In genomic region chr17:74748529-74749261, GRCh38 we compare ENCODE assay signal across 8 cellular contexts. TPM values are rescaled to one million over a fixed set of nuclear protein-coding genes. Genes with fewer than 3 reads are reported as not detected.
DNase-seq lines count a peak whose midpoint lies in the region; ATAC-seq and TF ChIP-seq lines count a peak whose summit lies in the region.

Gene NHERF1 (plus strand): TSS chr17:74748628. CDS start chr17:74748847, 219 bp downstream.

- H4K20me1 ChIP-seq in mammary epithelial cell (ENCODE audit: insufficient read depth, low read length) = no peaks in the 10 kb centered on the region

- in situ Hi-C loops in mammary epithelial cell (cut with MboI; ENCODE audit: low sequenced_read_pairs in 2 of 2) = loop anchor here (5.0 to 10.0 kb wide), 2 partner anchors 106 to 114 kb away; partner anchors contain the start of gene GRIN2C (in 1 of the 2)

- 0% methylated on average over 6 of the region's 89 CpGs for WGBS in mammary epithelial cell (ENCODE audit: low coverage, missing lambda C conversion rate)
- 0% methylated on average over 18 to 89 of the region's 89 CpGs for WGBS in spleen, 5 donors

- peak within 1 kb of the TSS; percentile 57 for H3K9ac ChIP-seq in mammary epithelial cell (ENCODE audit: insufficient read depth, low read length)

- TSS peak; percentile 79 for BruUV-seq in mammary epithelial cell (replicated peaks; lab: Mats Ljungman, UMichigan)

- TF ChIP-seq CTCF in VCaP (conservative IDR thresholded peaks at IDR 0.05) (peak; percentile 40; the same call in 1 of the 2 replicates), mammary epithelial cell (conservative IDR thresholded peaks at IDR 0.05 in 1 of 2, IDR thresholded peaks at IDR 0.05 in 1 of 2; ENCODE audit: extremely low read depth in 1 of 2, insufficient read depth in 1 of 2, low read depth in 1 of 2, low read length in 2 of 2) (no peak), spleen (IDR thresholded peaks at IDR 0.05 in 8 of 11, conservative IDR thresholded peaks at IDR 0.05 in 3 of 11) (peak in 5 of 11 experiments; percentile 5 to 49 (median 26))

- H3K9me3 ChIP-seq in mammary epithelial cell (replicated peaks; ENCODE audit: insufficient read depth, low read length) = no peaks in the 10 kb centered on the region
- H3K9me3 ChIP-seq in spleen = no peaks in the 10 kb centered on the region

- dilution Hi-C loops in mammary epithelial cell (cut with HindIII; ENCODE audit: low sequenced_read_pairs) = no loop called here

- intact Hi-C loops in mammary epithelial cell (cut with micrococcal nuclease) = loop anchor here (1.0 to 5.0 kb wide), 3 partner anchors 12 to 34 kb away; no protein-coding TSS in a partner anchor
- intact Hi-C loops in spleen (cut with DNase I; ENCODE audit: low total_unique reads) = no loop called here

- H3K79me2 ChIP-seq in mammary epithelial cell (ENCODE audit: insufficient read depth, low read length) = peaks cover 47% of the 10 kb centered on the region

- H3K4me2 ChIP-seq in mammary epithelial cell (ENCODE audit: insufficient read depth, low read depth, low read length) = peak within 1 kb of the TSS; percentile 94

- H3K36me3 ChIP-seq in mammary epithelial cell (ENCODE audit: insufficient read depth, low read length) = no peaks in the 10 kb centered on the region
- peaks cover 0 to 12% (median 0%) of the 10 kb centered on the region in 6 donors for H3K36me3 ChIP-seq in spleen

- peak within 1 kb of the TSS; percentile 86 for H3K27ac ChIP-seq in VCaP
- H3K27ac ChIP-seq in mammary epithelial cell (ENCODE audit: insufficient read depth, low read depth, low read length) = peak within 1 kb of the TSS; percentile 6
- H3K27ac ChIP-seq in spleen = peak within 1 kb of the TSS; percentile 79 to 95 (median 90)

- H3K27me3 ChIP-seq in mammary epithelial cell (ENCODE audit: insufficient read depth, low read length) (no peaks in the 10 kb centered on the region), spleen (replicated peaks in 1 of 7) (no peaks in the 10 kb centered on the region)

- DNase-seq in DMS79 (lab: John Stamatoyannopoulos, UW) = peak; percentile 33
- DNase-seq in DMS79 treated with DMSO at 0.1 percent for 48 hours (lab: John Stamatoyannopoulos, UW) = no peak
- DNase-seq in NCI-H187 treated with DMSO at 0.1 percent for 48 hours (lab: John Stamatoyannopoulos, UW) = peak; percentile 37
- DNase-seq in mammary epithelial cell = peak; percentile 93
- DNase-seq in inferior parietal cortex (ENCODE audit: extremely low spot score) = peak; percentile 88
- DNase-seq in spleen = peak; percentile 99

- peak; percentile 85 for ATAC-seq in HG02884 (IDR thresholded peaks at IDR 0.05; ENCODE audit: unreplicated experiment)

- H3K4me3 ChIP-seq in mammary epithelial cell (replicated peaks in 1 of 3; ENCODE audit: insufficient read depth in 1 of 3, low read depth in 2 of 3, low read length in 3 of 3) (peak within 1 kb of the TSS; percentile 66 to 82 (median 77)), spleen (peak within 1 kb of the TSS; percentile 57 to 100 (median 95))

- peak within 1 kb of the TSS; percentile 86 for H2AFZ ChIP-seq in mammary epithelial cell (ENCODE audit: low read depth, low read length)

- TF ChIP-seq POLR2A in spleen (IDR thresholded peaks at IDR 0.05) = peak; percentile 69 to 97 (median 91)

- H3K4me1 ChIP-seq in mammary epithelial cell (ENCODE audit: insufficient read depth, low read length) (peaks cover 10% of the 10 kb centered on the region), spleen (peaks cover 43 to 96% (median 87%) of the 10 kb centered on the region in 6 donors)

- CTCF ChIA-PET in mammary epithelial cell (lab: Charles Lee; ENCODE audit: low non-redundant PET) = interaction anchor here (0.9 kb wide), 1 partner anchor 22 kb away, joined by 5 read pairs; no protein-coding TSS in a partner anchor

RNA-seq across cellular contexts. Expression of gene NHERF1, which starts in this region (rescaled TPM):
- total RNA-seq in mammary epithelial cell = 10 to 100 TPM in 1 of 2 donors, 1 to 10 TPM in 1; 5.8 to 24.6 TPM
- polyA plus RNA-seq in mammary epithelial cell = 36.3 TPM
- polyA minus RNA-seq in mammary epithelial cell = 59.6 TPM
- 10 to 100 TPM; 41.9 to 85.6 (median 53.9) TPM for total RNA-seq in spleen
- polyA plus RNA-seq in spleen = 10 to 100 TPM; 28.7 to 51.8 (median 37.2) TPM

Comparison
In these comparisons a context has a peak if more than half of its experiments do, and no peak if none do; other contexts are left out.
1. H3K27ac ChIP-seq: peak in every context shown above with its lines; median percentile 90 in spleen; 86 in VCaP; 6 in mammary epithelial cell.